19 cellular contexts compared by ENCODE assay signal in genomic region chr1:186923434-186923833, GRCh38.
A peak's percentile ranks its signal among the peaks of the same experiment; 100 is the strongest.
DNase-seq lines count a peak whose midpoint lies in the region; ATAC-seq and TF ChIP-seq lines count a peak whose summit lies in the region.
"Had no signal": no experiment of that assay in that cellular context is flagged by ENCODE, and none has a peak within 500 bp of the region (broad histone marks: within the 10 kb centered on the region; RNA-seq: fewer than 3 reads in every experiment).

No MANE protein-coding gene starts in this region.

- no peak overlapping the region for H3K4me3 ChIP-seq in epithelial cell of esophagus (ENCODE audit: low read length)
- H3K4me3 ChIP-seq: ascending aorta, heart left ventricle had no signal

- ATAC-seq in GM18867 (IDR thresholded peaks at IDR 0.05; ENCODE audit: unreplicated experiment) (peak; percentile 66), GM18502 (IDR thresholded peaks at IDR 0.05; ENCODE audit: poor library complexity, unreplicated experiment) (no peak)
- ATAC-seq: activated CD8-positive, alpha-beta T cell treated with anti-CD3 and anti-CD28 coated beads, Interleukin-2, amount 10 ng/mL, durations not matched to agents 7 days and 5 days; heart left ventricle; PC-3 had no signal

- DNase-seq in NCI-H460 (ENCODE audit: extremely low read depth, low read depth) (peak; percentile 54), epithelial cell of esophagus (ENCODE audit: low read depth) (peak; percentile 57), renal cortical epithelial cell (ENCODE audit: low read depth) (peak; percentile 58), GOT3 (lab: John Stamatoyannopoulos, UW) (no peak)
- DNase-seq in activated naive CD4-positive, alpha-beta T cell treated with Interleukin-2 at 50 U/mL for 16 hours = no peak
- DNase-seq: activated CD4-positive, alpha-beta T cell treated with anti-CD3 and anti-CD28 coated beads for 1 hour; activated CD8-positive, alpha-beta T cell treated with anti-CD3 and anti-CD28 coated beads, Interleukin-2, amount 10 ng/mL, durations not matched to agents 7 days and 5 days; CD4-positive, CD25-positive, alpha-beta regulatory T cell; heart left ventricle; mesenchymal stem cell; NCI-H1417; NCI-H2029 treated with DMSO at 0.1 percent for 48 hours; NCI-H82; PC-3; stimulated activated naive CD4-positive, alpha-beta T cell; T-helper 2 cell had no signal

- TF ChIP-seq CTCF in epithelial cell of esophagus (IDR thresholded peaks at IDR 0.05; ENCODE audit: insufficient read depth, low read depth, low read length, missing control alignments) = no peak

Comparison
In these comparisons a context has a peak if more than half of its experiments do, and no peak if none do; other contexts are left out.
1. DNase-seq: peak in NCI-H460 (single experiment), epithelial cell of esophagus (single experiment) and renal cortical epithelial cell (single experiment); none in GOT3 (single experiment) and activated naive CD4-positive, alpha-beta T cell treated with Interleukin-2 at 50 U/mL for 16 hours (single experiment).